11 cellular contexts compared by ENCODE assay signal in genomic region chr16:89155184-89155679, GRCh38. TPM values are rescaled to one million over a fixed set of nuclear protein-coding genes. Genes with fewer than 3 reads are reported as not detected.
DNase-seq lines count a peak whose midpoint lies in the region; ATAC-seq and TF ChIP-seq lines count a peak whose summit lies in the region.
"Had no signal": no experiment of that assay in that cellular context is flagged by ENCODE, and none has a peak within 500 bp of the region (broad histone marks: within the 10 kb centered on the region; RNA-seq: fewer than 3 reads in every experiment).

No MANE protein-coding gene starts in this region.

- peaks cover 20% of the 10 kb centered on the region for H3F3A ChIP-seq in GM23248 (ENCODE audit: insufficient read depth)

- TF ChIP-seq POLR2A in stomach (IDR thresholded peaks at IDR 0.05): no peak

- no peaks in the 10 kb centered on the region for H3K9me2 ChIP-seq in GM23248 (ENCODE audit: insufficient read depth)

- TF ChIP-seq EP300 in stomach (IDR thresholded peaks at IDR 0.05): no peak

- 21 to 24% methylated on average over 18 to 19 of the region's 19 CpGs for WGBS in GM23248 (ENCODE audit: low coverage in 1 of 2, low lambda C conversion rate in 2 of 2, missing lambda C conversion rate in 2 of 2), 2 experiments
- WGBS in stomach, 5 donors: 20 to 29% (median 25%) methylated on average over 14 to 19 of the region's 19 CpGs

- H3K27ac ChIP-seq in GM23248: peak overlapping the region; percentile 23
- peak overlapping the region in 1 of 2 donors; percentile 59 for H3K27ac ChIP-seq in left lung
- peak overlapping the region in 2 of 5 donors; percentile 7 to 21 for H3K27ac ChIP-seq in stomach

- DNase-seq in GM23248 (peak; percentile 84), choroid plexus epithelial cell (ENCODE audit: low read depth) (peak; percentile 85), left lung (peak in 1 of 2 donors; percentile 69), stomach (peak; percentile 59), SIG-M5 (lab: John Stamatoyannopoulos, UW) (no peak), NCI-H1436 (lab: John Stamatoyannopoulos, UW) (no peak)
- DNase-seq in activated CD4-positive, alpha-beta T cell treated with anti-CD3 and anti-CD28 coated beads, Interleukin-2, amount 50 U/mL, for 48 hours: no peak
- DNase-seq: activated CD4-positive, alpha-beta T cell treated with anti-CD3 and anti-CD28 coated beads, Interleukin-2, amount 10 ng/mL, durations not matched to agents 24 days and 14 days; NCI-H526 had no signal

- peak overlapping the region; percentile 34 for H3K9ac ChIP-seq in GM23248

- H3K4me1 ChIP-seq in GM23248 (ENCODE audit: insufficient read depth): peaks cover 12% of the 10 kb centered on the region
- peaks cover 14% of the 10 kb centered on the region in 2 donors for H3K4me1 ChIP-seq in left lung
- peaks cover 15 to 35% (median 26%) of the 10 kb centered on the region in 4 donors for H3K4me1 ChIP-seq in stomach

- ATAC-seq in left lung (peak; percentile 71), GM18909 (IDR thresholded peaks at IDR 0.05; ENCODE audit: poor library complexity, unreplicated experiment) (no peak)

- no peaks in the 10 kb centered on the region for H3K36me3 ChIP-seq in GM23248 (ENCODE audit: low read depth)
- peaks cover 0 to 21% of the 10 kb centered on the region in 2 donors for H3K36me3 ChIP-seq in left lung
- H3K36me3 ChIP-seq in stomach: peaks cover 5 to 30% (median 26%) of the 10 kb centered on the region in 4 donors

- in situ Hi-C loops in GM23248 (cut with MboI): no loop called here

- no peaks in the 10 kb centered on the region for H4K20me1 ChIP-seq in GM23248 (ENCODE audit: insufficient read depth)

- no peak overlapping the region for H3K4me2 ChIP-seq in GM23248 (ENCODE audit: unreplicated experiment)

- H3K9me3 ChIP-seq in GM23248 (ENCODE audit: low read depth): no peaks in the 10 kb centered on the region
- no peaks in the 10 kb centered on the region for H3K9me3 ChIP-seq in left lung
- H3K9me3 ChIP-seq in stomach: no peaks in the 10 kb centered on the region

- H3K79me2 ChIP-seq in GM23248 (ENCODE audit: insufficient read depth): no peaks in the 10 kb centered on the region

- no peak for TF ChIP-seq CTCF in choroid plexus epithelial cell (conservative IDR thresholded peaks at IDR 0.05; ENCODE audit: low read depth, low read length)
- no peak for TF ChIP-seq CTCF in left lung (IDR thresholded peaks at IDR 0.05)
- TF ChIP-seq CTCF in stomach (IDR thresholded peaks at IDR 0.05): no peak

- no peaks in the 10 kb centered on the region for H3K27me3 ChIP-seq in GM23248 (replicated peaks; ENCODE audit: insufficient read depth)
- H3K27me3 ChIP-seq in left lung: peaks cover 0 to 26% of the 10 kb centered on the region in 2 donors
- peaks cover 0 to 15% (median 7%) of the 10 kb centered on the region in 3 donors for H3K27me3 ChIP-seq in stomach

- no peak overlapping the region for H3K4me3 ChIP-seq in GM23248
- no peak overlapping the region for H3K4me3 ChIP-seq in choroid plexus epithelial cell (ENCODE audit: low read depth, low read length)
- H3K4me3 ChIP-seq in left lung: no peak overlapping the region
- no peak overlapping the region for H3K4me3 ChIP-seq in stomach

- intact Hi-C loops in left lung (cut with DNase I): no loop called here
- intact Hi-C loops in stomach (cut with DNase I; ENCODE audit: low total_unique reads): no loop called here

- no peak overlapping the region for H2AFZ ChIP-seq in GM23248

RNA-seq across cellular contexts. Expression of gene CDH15, which starts 16.3 kb away (rescaled TPM):
- total RNA-seq in GM23248 (2014; rRNA removed; shearing (Covaris generic)): not detected in 2 replicates
- polyA plus RNA-seq in GM23248 (2016; fragmentation: Nextera tagmentation; extraction: Ambion mirVana): 0.06 TPM in 2 replicates
- 1 to 10 TPM; 1.6 to 4.2 TPM for total RNA-seq in left lung
- not detected for total RNA-seq in stomach
- under 1 TPM in 2 of 3 donors, not detected in 1; 0.20 to 0.31 TPM for polyA plus RNA-seq in stomach
- total RNA-seq: activated CD4-positive, alpha-beta T cell treated with anti-CD3 and anti-CD28 coated beads, Interleukin-2, amount 10 ng/mL, durations not matched to agents 24 days and 14 days; HT1080 had no signal

RNA-seq across cellular contexts. Expression of gene SLC22A31, which starts 45.1 kb away (rescaled TPM):
- total RNA-seq in GM23248 (2014; rRNA removed; shearing (Covaris generic)): not detected in 2 replicates
- polyA plus RNA-seq in GM23248 (2016; fragmentation: Nextera tagmentation; extraction: Ambion mirVana) (not detected in 2 replicates), stomach (1 to 10 TPM; 1.4 to 6.4 (median 3.0) TPM)
- total RNA-seq in left lung (100 to 1,000 TPM; 171 to 283 TPM), stomach (1 to 10 TPM in 1 of 5 donors, not detected in 4; 2.7 TPM)
- total RNA-seq: HT1080 had no signal

Comparison
In these comparisons a context has a peak if more than half of its experiments do, and no peak if none do; other contexts are left out.
1. DNase-seq: peak in GM23248 (single experiment), choroid plexus epithelial cell (single experiment) and stomach (single experiment); none in activated CD4-positive, alpha-beta T cell treated with anti-CD3 and anti-CD28 coated beads, Interleukin-2, amount 50 U/mL, for 48 hours (0 of 2), SIG-M5 (single experiment) and NCI-H1436 (single experiment).
2. RNA of gene SLC22A31, which starts 45.1 kb away (total RNA-seq): 171 to 283 TPM in left lung; not detected in GM23248 and 2.7 TPM in stomach; every median in the first group is over 10 times any median in the second.